Comparison of ENCODE assay signal across 8 cellular contexts in the genomic region with DNA sequence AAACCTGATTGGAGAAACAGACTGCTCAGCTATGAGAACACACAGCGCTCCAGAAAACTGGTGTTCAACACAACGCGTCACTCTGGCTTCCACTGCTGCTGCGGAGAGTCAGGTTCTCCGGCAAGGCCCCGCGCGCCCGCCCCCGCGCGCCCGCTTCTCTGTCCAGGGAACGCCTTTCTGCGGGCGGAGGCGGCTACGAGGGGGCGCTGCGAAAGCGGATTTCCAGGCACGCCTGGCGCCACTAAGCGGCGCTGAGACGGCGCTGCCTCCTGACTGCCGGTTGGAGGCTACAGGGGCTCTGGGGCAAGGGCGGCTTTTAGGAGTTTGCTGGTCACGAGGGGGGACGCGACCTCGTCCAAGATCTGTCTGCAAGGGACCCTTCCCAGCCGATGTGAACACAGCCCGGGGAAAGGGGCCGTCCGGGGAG. TPM values are rescaled to one million over a fixed set of nuclear protein-coding genes. Genes with fewer than 3 reads are reported as not detected.
A peak's percentile ranks its signal among the peaks of the same experiment; 100 is the strongest.
DNase-seq lines count a peak whose midpoint lies in the region; ATAC-seq and TF ChIP-seq lines count a peak whose summit lies in the region.
"Not testable (repeated sequence)": the region's sequence is repeated elsewhere in the genome, so short reads cannot be mapped to it uniquely, and the experiment has no call there.

No MANE protein-coding gene starts in this region.

- WGBS in testis, 2 donors: 5% methylated on average over 8 of the region's 37 CpGs; no CpG with 5 or more reads in 1 of the 2 donors

- H3K27ac Mint-ChIP-seq in activated CD4-positive, alpha-beta T cell treated with anti-CD3 and anti-CD28 coated beads, Interleukin-2, amount 10 ng/mL, durations not matched to agents 24 days and 14 days; central memory CD8-positive, alpha-beta T cell (ENCODE audit: low read depth); neural progenitor cell: not testable (repeated sequence)

- TF ChIP-seq POLR2A in testis (IDR thresholded peaks at IDR 0.05): not testable (repeated sequence)

- not testable (repeated sequence) for H3K36me3 Mint-ChIP-seq in activated CD4-positive, alpha-beta T cell treated with anti-CD3 and anti-CD28 coated beads, Interleukin-2, amount 10 ng/mL, durations not matched to agents 24 days and 14 days (ENCODE audit: low read depth); central memory CD8-positive, alpha-beta T cell (ENCODE audit: insufficient read depth); neural progenitor cell

- H3K4me3 Mint-ChIP-seq in activated CD4-positive, alpha-beta T cell treated with anti-CD3 and anti-CD28 coated beads, Interleukin-2, amount 10 ng/mL, durations not matched to agents 24 days and 14 days: peak overlapping the region; percentile 34
- H3K4me3 Mint-ChIP-seq in central memory CD8-positive, alpha-beta T cell: peak overlapping the region; percentile 25
- peak overlapping the region; percentile 60 for H3K4me3 Mint-ChIP-seq in neural progenitor cell

- H3K27ac ChIP-seq in DOHH2 (ENCODE audit: low read depth, low read length); right atrium auricular region; neural progenitor cell; testis: not testable (repeated sequence)

- not testable (repeated sequence) for H3K9ac ChIP-seq in neural progenitor cell

- not testable (repeated sequence) for H3K9me3 Mint-ChIP-seq in activated CD4-positive, alpha-beta T cell treated with anti-CD3 and anti-CD28 coated beads, Interleukin-2, amount 10 ng/mL, durations not matched to agents 24 days and 14 days; central memory CD8-positive, alpha-beta T cell; neural progenitor cell

- DNase-seq in NCI-H526 treated with DMSO at 0.1 percent for 48 hours (lab: John Stamatoyannopoulos, UW): peak; percentile 9
- DNase-seq in activated CD4-positive, alpha-beta T cell treated with anti-CD3 and anti-CD28 coated beads, Interleukin-2, amount 10 ng/mL, durations not matched to agents 24 days and 14 days; central memory CD8-positive, alpha-beta T cell (ENCODE audit: low spot score in 2 of 2): not testable (repeated sequence)
- peak; percentile 67 for DNase-seq in right atrium auricular region (ENCODE audit: low spot score)
- DNase-seq in neural progenitor cell (ENCODE audit: low spot score): peak; percentile 45
- DNase-seq in testis: peak; percentile 71

- not testable (repeated sequence) for H3K9me3 ChIP-seq in DOHH2 (ENCODE audit: control insufficient read depth, insufficient read depth, low read length); right atrium auricular region; neural progenitor cell (ENCODE audit: low read depth); testis

- peak; percentile 10 for TF ChIP-seq CTCF in DOHH2 (IDR thresholded peaks at IDR 0.05; ENCODE audit: low read depth, low read length, poor library complexity, severe bottlenecking)
- peak in 1 of 2 donors; percentile 54 for TF ChIP-seq CTCF in right atrium auricular region (IDR thresholded peaks at IDR 0.05)
- peak; percentile 51 for TF ChIP-seq CTCF in neural progenitor cell (IDR thresholded peaks at IDR 0.05)
- TF ChIP-seq CTCF in testis (IDR thresholded peaks at IDR 0.05): not testable (repeated sequence)

- not testable (repeated sequence) for H3K79me2 ChIP-seq in DOHH2 (ENCODE audit: control insufficient read depth, low read length); neural progenitor cell (ENCODE audit: low read depth)

- not testable (repeated sequence) for H3K4me1 ChIP-seq in DOHH2 (ENCODE audit: control insufficient read depth, low read length); right atrium auricular region; neural progenitor cell
- peaks cover 11% of the 10 kb centered on the region for H3K4me1 ChIP-seq in testis

- ATAC-seq in HG02885 (IDR thresholded peaks at IDR 0.05; ENCODE audit: poor library complexity, unreplicated experiment): peak; percentile 65
- peak; percentile 66 for ATAC-seq in central memory CD8-positive, alpha-beta T cell (replicated peaks; ENCODE audit: extremely low read depth, poor library complexity, severe bottlenecking)

- intact Hi-C loops in activated CD4-positive, alpha-beta T cell treated with anti-CD3 and anti-CD28 coated beads, Interleukin-2, amount 10 ng/mL, durations not matched to agents 24 days and 14 days (cut with micrococcal nuclease); testis (cut with DNase I; ENCODE audit: low total_unique reads): not testable (repeated sequence)

- H3F3A ChIP-seq in DOHH2 (ENCODE audit: control insufficient read depth, insufficient read depth); neural progenitor cell (ENCODE audit: low read depth): not testable (repeated sequence)

- H3K27me3 ChIP-seq in DOHH2 (ENCODE audit: control insufficient read depth, low read length); right atrium auricular region; neural progenitor cell; testis: not testable (repeated sequence)

- not testable (repeated sequence) for H3K9me2 ChIP-seq in DOHH2 (replicated peaks; ENCODE audit: control insufficient read depth, low read length)

- H3K4me1 Mint-ChIP-seq in activated CD4-positive, alpha-beta T cell treated with anti-CD3 and anti-CD28 coated beads, Interleukin-2, amount 10 ng/mL, durations not matched to agents 24 days and 14 days; central memory CD8-positive, alpha-beta T cell; neural progenitor cell: not testable (repeated sequence)

- H3K36me3 ChIP-seq in DOHH2 (ENCODE audit: control insufficient read depth, low read length); right atrium auricular region; neural progenitor cell; testis (ENCODE audit: low read depth, missing control alignments): not testable (repeated sequence)

- H3K4me3 ChIP-seq in DOHH2 (ENCODE audit: low read length): not testable (repeated sequence)
- H3K4me3 ChIP-seq in right atrium auricular region: peak overlapping the region in 1 of 2 donors; percentile 13
- peak overlapping the region; percentile 36 for H3K4me3 ChIP-seq in neural progenitor cell
- peak overlapping the region in 1 of 2 donors; percentile 17 for H3K4me3 ChIP-seq in testis

- H2AFZ ChIP-seq in neural progenitor cell (replicated peaks): peak overlapping the region; percentile 72

- not testable (repeated sequence) for H3K4me2 ChIP-seq in DOHH2 (ENCODE audit: low read length)
- H3K4me2 ChIP-seq in neural progenitor cell: peak overlapping the region; percentile 69

- H4K20me1 ChIP-seq in DOHH2 (ENCODE audit: control insufficient read depth, insufficient read depth, low read depth, low read length); neural progenitor cell (ENCODE audit: low read depth): not testable (repeated sequence)

- peaks cover 14% of the 10 kb centered on the region for H3K27me3 Mint-ChIP-seq in activated CD4-positive, alpha-beta T cell treated with anti-CD3 and anti-CD28 coated beads, Interleukin-2, amount 10 ng/mL, durations not matched to agents 24 days and 14 days
- peaks cover 16% of the 10 kb centered on the region for H3K27me3 Mint-ChIP-seq in central memory CD8-positive, alpha-beta T cell
- H3K27me3 Mint-ChIP-seq in neural progenitor cell (ENCODE audit: insufficient read depth, low read depth): not testable (repeated sequence)

RNA-seq across cellular contexts. Expression of gene ANXA8, which starts 22.6 kb away (rescaled TPM):
- total RNA-seq in activated CD4-positive, alpha-beta T cell treated with anti-CD3 and anti-CD28 coated beads, Interleukin-2, amount 10 ng/mL, durations not matched to agents 24 days and 14 days: 0.17 TPM in 1 of 2 replicates, not detected in the other
- total RNA-seq in right atrium auricular region (10 to 100 TPM; 10.3 to 39.8 TPM), neural progenitor cell (ENCODE audit: low replicate concordance) (not detected in 2 replicates), testis (1 to 10 TPM; 1.8 to 2.5 TPM)
- 6.7 TPM for polyA plus RNA-seq in testis (ENCODE audit: insufficient read depth, low read depth, low replicate concordance)

RNA-seq across cellular contexts. Expression of gene FAM25G, which starts 30.2 kb away (rescaled TPM):
- not detected in 2 replicates for total RNA-seq in activated CD4-positive, alpha-beta T cell treated with anti-CD3 and anti-CD28 coated beads, Interleukin-2, amount 10 ng/mL, durations not matched to agents 24 days and 14 days
- total RNA-seq in right atrium auricular region (not detected), neural progenitor cell (ENCODE audit: low replicate concordance) (not detected in 2 replicates), testis (1 to 10 TPM; 3.9 to 8.3 TPM)
- polyA plus RNA-seq in testis (ENCODE audit: insufficient read depth, low read depth, low replicate concordance): 8.6 TPM
